Comparison of ENCODE assay signal across 18 cellular contexts in the genomic region with DNA sequence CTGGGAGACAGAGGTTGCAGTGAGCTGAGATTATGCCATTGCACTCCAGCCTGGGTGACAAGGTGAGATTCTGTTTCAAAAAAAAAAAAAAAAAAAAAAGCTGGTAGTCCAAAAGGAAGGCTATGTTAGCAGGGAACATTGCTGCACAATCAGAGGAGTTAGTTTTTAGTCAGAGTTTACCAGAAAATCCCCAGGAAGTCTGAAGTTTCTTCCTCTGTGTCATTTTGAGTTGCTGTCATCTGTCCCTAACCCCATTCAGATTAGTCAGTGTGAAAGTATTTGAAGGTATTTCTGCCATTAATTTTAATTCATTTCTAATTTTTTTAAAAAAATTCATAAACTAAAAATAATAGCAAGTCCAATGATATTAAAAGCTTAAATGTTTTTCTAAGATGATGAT. TPM values are rescaled to one million over a fixed set of nuclear protein-coding genes. Genes with fewer than 3 reads are reported as not detected.
A peak's percentile ranks its signal among the peaks of the same experiment; 100 is the strongest.
DNase-seq lines count a peak whose midpoint lies in the region; ATAC-seq and TF ChIP-seq lines count a peak whose summit lies in the region.
"Had no signal": no experiment of that assay in that cellular context is flagged by ENCODE, and none has a peak within 500 bp of the region (broad histone marks: within the 10 kb centered on the region; RNA-seq: fewer than 3 reads in every experiment).

No MANE protein-coding gene starts in this region.

- DNase-seq in HCEC 1CT (no peak), dorsolateral prefrontal cortex (no peak), lower lobe of right lung (no peak)
- DNase-seq: activated effector memory CD4-positive, alpha-beta T cell treated with anti-CD3 and anti-CD28 coated beads, Interleukin-2, amount 50 U/mL, for 16 hours; caudate nucleus; CD8-positive, alpha-beta memory T cell; DMS79 treated with DMSO at 0.1 percent for 48 hours; gastrocnemius medialis; left cardiac atrium; NCI-H146; NCI-H345; stimulated activated CD4-positive, alpha-beta T cell treated with anti-CD3 and anti-CD28 coated beads, Interleukin-4, amount 100 ng/mL, for 24 hours had no signal

- H3K27me3 ChIP-seq in OCI-LY3 (ENCODE audit: low read depth, low read length) (no peaks in the 10 kb centered on the region), dorsolateral prefrontal cortex (no peaks in the 10 kb centered on the region), lower lobe of right lung (ENCODE audit: low read depth) (no peaks in the 10 kb centered on the region)
- H3K27me3 ChIP-seq: gastrocnemius medialis had no signal

- H3K9me3 ChIP-seq in OCI-LY3 (ENCODE audit: insufficient read depth, low read length) (peaks cover 18% of the 10 kb centered on the region; the same call in 1 of the 2 replicates), lower lobe of right lung (no peaks in the 10 kb centered on the region)
- H3K9me3 ChIP-seq: gastrocnemius medialis had no signal

- intact Hi-C loops in dorsolateral prefrontal cortex (cut with DNase I) (no loop called here), lower lobe of right lung (cut with DNase I) (no loop called here)

- H3K27ac ChIP-seq in OCI-LY3 (ENCODE audit: low read length) (peak overlapping the region; percentile 51), dorsolateral prefrontal cortex (no peak overlapping the region), lower lobe of right lung (no peak overlapping the region)
- H3K27ac ChIP-seq: gastrocnemius medialis, parathyroid adenoma had no signal

- H3K4me1 ChIP-seq in OCI-LY3 (ENCODE audit: low read length) (peaks cover 50% of the 10 kb centered on the region), lower lobe of right lung (no peaks in the 10 kb centered on the region)
- H3K4me1 ChIP-seq: gastrocnemius medialis had no signal

- H3K4me2 ChIP-seq in OCI-LY3 (ENCODE audit: low read length): peak overlapping the region; percentile 7; the same call in 1 of the 2 replicates

- H2AFZ ChIP-seq in OCI-LY3 (ENCODE audit: low read depth, low read length): no peak overlapping the region
- H2AFZ ChIP-seq: parathyroid adenoma had no signal

- H3K4me3 ChIP-seq in OCI-LY3 (ENCODE audit: low read length) (no peak overlapping the region), dorsolateral prefrontal cortex (no peak overlapping the region), lower lobe of right lung (no peak overlapping the region)
- H3K4me3 ChIP-seq: gastrocnemius medialis had no signal

- no peaks in the 10 kb centered on the region for H4K20me1 ChIP-seq in OCI-LY3 (ENCODE audit: insufficient read depth, low read length)

- TF ChIP-seq CTCF in OCI-LY3 (IDR thresholded peaks at IDR 0.05; ENCODE audit: low read depth, low read length) (no peak), dorsolateral prefrontal cortex (IDR thresholded peaks at IDR 0.05 in 54 of 56, conservative IDR thresholded peaks at IDR 0.05 in 2 of 56; ENCODE audit: low read depth in 1 of 56, partially characterized antibody in 56 of 56) (no peak), lower lobe of right lung (IDR thresholded peaks at IDR 0.05) (no peak)

- H3K36me3 ChIP-seq in OCI-LY3 (replicated peaks; ENCODE audit: low read depth, low read length): peaks cover 19% of the 10 kb centered on the region
- no peaks in the 10 kb centered on the region for H3K36me3 ChIP-seq in lower lobe of right lung
- H3K36me3 ChIP-seq: gastrocnemius medialis had no signal

- no peaks in the 10 kb centered on the region for H3K79me2 ChIP-seq in OCI-LY3 (ENCODE audit: low read length)
- H3K79me2 ChIP-seq: parathyroid adenoma had no signal

- peak; percentile 84 for ATAC-seq in GM18861 (IDR thresholded peaks at IDR 0.05; ENCODE audit: unreplicated experiment)
- peak; percentile 90 for ATAC-seq in GM21447 (IDR thresholded peaks at IDR 0.05; ENCODE audit: unreplicated experiment)
- peak; percentile 84 for ATAC-seq in HG02870 (IDR thresholded peaks at IDR 0.05; ENCODE audit: unreplicated experiment)
- ATAC-seq in GM19455 (IDR thresholded peaks at IDR 0.05; ENCODE audit: unreplicated experiment): no peak
- ATAC-seq in lower lobe of right lung: no peak
- ATAC-seq: gastrocnemius medialis, left cardiac atrium had no signal

- no peak overlapping the region for H3K9ac ChIP-seq in OCI-LY3 (ENCODE audit: low read length)
- H3K9ac ChIP-seq: parathyroid adenoma had no signal

RNA-seq across cellular contexts. Expression of a gene that starts 33.5 kb away (rescaled TPM):
- 10 to 100 TPM; 20.1 to 73.1 (median 49.0) TPM for total RNA-seq in dorsolateral prefrontal cortex
- total RNA-seq in lower lobe of right lung: 21.8 TPM

Comparison
In these comparisons a context has a peak if more than half of its experiments do, and no peak if none do; other contexts are left out.
1. ATAC-seq: peak in GM18861 (single experiment), GM21447 (single experiment) and HG02870 (single experiment); none in GM19455 (single experiment) and lower lobe of right lung (0 of 2).